Comparison of ENCODE assay signal across 8 cellular contexts in the genomic region with DNA sequence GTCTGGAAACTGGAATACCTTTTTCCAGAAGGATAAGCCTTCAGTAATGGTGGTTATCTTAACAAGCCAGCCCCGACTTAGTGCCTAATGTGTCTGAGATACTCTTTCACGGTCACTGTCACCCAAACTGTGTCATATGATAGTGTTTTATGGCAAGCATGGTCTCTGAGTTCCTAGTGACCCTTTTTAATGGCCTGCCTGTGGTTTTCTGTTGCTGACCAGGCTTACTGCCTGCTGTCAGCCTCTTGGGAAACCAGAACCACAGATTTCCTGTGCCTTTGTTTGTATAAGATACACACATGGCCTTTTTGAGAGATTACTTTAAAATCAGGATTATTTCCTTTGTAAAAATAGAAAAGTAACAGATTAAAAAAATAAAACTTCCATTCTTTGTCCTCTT. TPM values are rescaled to one million over a fixed set of nuclear protein-coding genes. Genes with fewer than 3 reads are reported as not detected.
A peak's percentile ranks its signal among the peaks of the same experiment; 100 is the strongest.
DNase-seq lines count a peak whose midpoint lies in the region; ATAC-seq and TF ChIP-seq lines count a peak whose summit lies in the region.
"Had no signal": no experiment of that assay in that cellular context is flagged by ENCODE, and none has a peak within 500 bp of the region (broad histone marks: within the 10 kb centered on the region; RNA-seq: fewer than 3 reads in every experiment).

No MANE protein-coding gene starts in this region.

- H3K4me3 ChIP-seq in GM12865 (ENCODE audit: low read depth, low read length) (no peak overlapping the region), osteoblast (ENCODE audit: insufficient read depth, low read length) (no peak overlapping the region), neuronal stem cell (ENCODE audit: low read length in 2 of 2) (no peak overlapping the region)
- H3K4me3 ChIP-seq: coronary artery had no signal

- H2AFZ ChIP-seq in osteoblast (ENCODE audit: low read length) (no peak overlapping the region), neuronal stem cell (ENCODE audit: low read length) (no peak overlapping the region)

- no peaks in the 10 kb centered on the region for H3K27me3 Mint-ChIP-seq in dendritic cell treated with granulocyte-macrophage colony-stimulating factor and Interleukin-4, amounts not matched to agents 40 ng/mL and 50 ng/mL, for 4 days

- H3K36me3 ChIP-seq in osteoblast (ENCODE audit: insufficient read depth, low read length) (peaks cover 35% of the 10 kb centered on the region), neuronal stem cell (replicated peaks in 1 of 2; ENCODE audit: control insufficient read depth in 2 of 2, insufficient read depth in 2 of 2, low read length in 2 of 2) (peaks cover 3 to 76% of the 10 kb centered on the region in 2 donors)

- no peak for TF ChIP-seq CTCF in GM12865 (IDR thresholded peaks at IDR 0.05; ENCODE audit: insufficient read depth, low read depth, low read length, missing control alignments)
- TF ChIP-seq CTCF in osteoblast (IDR thresholded peaks at IDR 0.05; ENCODE audit: extremely low read depth, low read depth, low read length) = no peak

- no peaks in the 10 kb centered on the region for H4K20me1 ChIP-seq in osteoblast (ENCODE audit: insufficient read depth, low read length)

- H3K4me2 ChIP-seq in osteoblast (ENCODE audit: insufficient read depth, low read length) (peak overlapping the region; percentile 30), neuronal stem cell (ENCODE audit: insufficient read depth, low read length, poor library complexity, severe bottlenecking) (no peak overlapping the region)

- no peak overlapping the region for H3K14ac ChIP-seq in neuronal stem cell (ENCODE audit: low read length)

- peak overlapping the region; percentile 27 for H3K27ac Mint-ChIP-seq in dendritic cell treated with granulocyte-macrophage colony-stimulating factor and Interleukin-4, amounts not matched to agents 40 ng/mL and 50 ng/mL, for 4 days

- peak; percentile 22 for DNase-seq in GM12865 (ENCODE audit: low read depth)
- DNase-seq in M059J (ENCODE audit: low read depth) = peak; percentile 89
- DNase-seq in osteoblast (ENCODE audit: insufficient read length, low spot score, missing footprints) = peak; percentile 34
- DNase-seq in neuronal stem cell (ENCODE audit: low spot score) = no peak
- DNase-seq in ecto neural progenitor cell (ENCODE audit: low spot score) = no peak

- intact Hi-C loops in dendritic cell treated with granulocyte-macrophage colony-stimulating factor and Interleukin-4, amounts not matched to agents 40 ng/mL and 50 ng/mL, for 4 days (cut with micrococcal nuclease) = no loop called here

- no peak overlapping the region for H3K9ac ChIP-seq in neuronal stem cell (ENCODE audit: low read depth, low read length, poor library complexity)

- no peaks in the 10 kb centered on the region for H3K79me1 ChIP-seq in neuronal stem cell (ENCODE audit: low read depth, low read length)

- H3K27ac ChIP-seq in osteoblast (ENCODE audit: low read depth, low read length) (peak overlapping the region; percentile 51), neuronal stem cell (replicated peaks; ENCODE audit: low read length) (no peak overlapping the region)
- H3K27ac ChIP-seq: coronary artery had no signal

- H2AK5ac ChIP-seq in neuronal stem cell (ENCODE audit: low read depth, low read length) = no peak overlapping the region

- no peak for ATAC-seq in HG03469 (IDR thresholded peaks at IDR 0.05; ENCODE audit: unreplicated experiment)

- H3K9me3 ChIP-seq in osteoblast (ENCODE audit: low read depth, low read length) (no peaks in the 10 kb centered on the region), neuronal stem cell (replicated peaks in 1 of 2; ENCODE audit: control insufficient read depth in 2 of 2, insufficient read depth in 1 of 2, low read depth in 1 of 2, low read length in 2 of 2) (no peaks in the 10 kb centered on the region)

- H3K9me3 Mint-ChIP-seq in dendritic cell treated with granulocyte-macrophage colony-stimulating factor and Interleukin-4, amounts not matched to agents 40 ng/mL and 50 ng/mL, for 4 days = no peaks in the 10 kb centered on the region

- no CpG with 5 or more reads among the region's 2 CpGs for WGBS in neuronal stem cell (ENCODE audit: extremely low coverage in 2 of 2, insufficient read length in 2 of 2, insufficient replicate concordance in 1 of 2), 2 donors

- H4K8ac ChIP-seq in neuronal stem cell (ENCODE audit: low read depth, low read length) = no peak overlapping the region

- H2BK120ac ChIP-seq in neuronal stem cell (ENCODE audit: low read depth, low read length) = no peak overlapping the region

- H3K4me1 Mint-ChIP-seq in dendritic cell treated with granulocyte-macrophage colony-stimulating factor and Interleukin-4, amounts not matched to agents 40 ng/mL and 50 ng/mL, for 4 days (ENCODE audit: low read depth) = peaks cover 17% of the 10 kb centered on the region

- no peaks in the 10 kb centered on the region for H3K79me2 ChIP-seq in osteoblast (ENCODE audit: insufficient read depth, low read length)

- H3K4me1 ChIP-seq in osteoblast (ENCODE audit: insufficient read depth, low read length) (peaks cover 25% of the 10 kb centered on the region), neuronal stem cell (ENCODE audit: control insufficient read depth in 2 of 2, insufficient read depth in 1 of 2, low read depth in 1 of 2, low read length in 2 of 2) (peaks cover 0 to 12% of the 10 kb centered on the region in 2 donors)

- H2BK12ac ChIP-seq in neuronal stem cell (ENCODE audit: low read length) = no peak overlapping the region

- no peak overlapping the region for H2BK15ac ChIP-seq in neuronal stem cell (ENCODE audit: low read length)

- H3K23ac ChIP-seq in neuronal stem cell (ENCODE audit: low read depth, low read length, poor library complexity) = no peak overlapping the region

- H4K91ac ChIP-seq in neuronal stem cell (ENCODE audit: low read depth, low read length, poor library complexity) = no peak overlapping the region

- H3K36me3 Mint-ChIP-seq in dendritic cell treated with granulocyte-macrophage colony-stimulating factor and Interleukin-4, amounts not matched to agents 40 ng/mL and 50 ng/mL, for 4 days (ENCODE audit: low read depth) = peaks cover 48% of the 10 kb centered on the region

- H3K4ac ChIP-seq in neuronal stem cell (ENCODE audit: low read length) = no peak overlapping the region

- no peak overlapping the region for H3K18ac ChIP-seq in neuronal stem cell (ENCODE audit: low read length)

- no peaks in the 10 kb centered on the region for H3K27me3 ChIP-seq in osteoblast (ENCODE audit: insufficient read depth, low read length)
- H3K27me3 ChIP-seq in neuronal stem cell (ENCODE audit: control insufficient read depth in 3 of 3, insufficient read depth in 3 of 3, low read depth in 1 of 3, low read length in 3 of 3) = no peaks in the 10 kb centered on the region

- no peak overlapping the region for H3K4me3 Mint-ChIP-seq in dendritic cell treated with granulocyte-macrophage colony-stimulating factor and Interleukin-4, amounts not matched to agents 40 ng/mL and 50 ng/mL, for 4 days

- H2BK5ac ChIP-seq in neuronal stem cell (ENCODE audit: low read length) = no peak overlapping the region

RNA-seq across cellular contexts. Expression of gene HPS3, which starts 22.4 kb away (rescaled TPM):
- total RNA-seq in M059J (2014; rRNA removed; shearing (Covaris generic)) = 55.7 and 62.2 TPM in 2 replicates
- 38.4 and 49.8 TPM in 2 replicates for total RNA-seq in osteoblast
- 11.6 TPM for polyA plus RNA-seq in neuronal stem cell (2013, experiment 1 of 2)
- 12.2 TPM for polyA plus RNA-seq in neuronal stem cell (2013, experiment 2 of 2)

Comparison
In these comparisons a context has a peak if more than half of its experiments do, and no peak if none do; other contexts are left out.
1. DNase-seq: peak in GM12865 (single experiment), M059J (single experiment) and osteoblast (single experiment); none in neuronal stem cell (single experiment) and ecto neural progenitor cell (single experiment).